ENCODE assay signal across 9 cellular contexts in the genomic region with DNA sequence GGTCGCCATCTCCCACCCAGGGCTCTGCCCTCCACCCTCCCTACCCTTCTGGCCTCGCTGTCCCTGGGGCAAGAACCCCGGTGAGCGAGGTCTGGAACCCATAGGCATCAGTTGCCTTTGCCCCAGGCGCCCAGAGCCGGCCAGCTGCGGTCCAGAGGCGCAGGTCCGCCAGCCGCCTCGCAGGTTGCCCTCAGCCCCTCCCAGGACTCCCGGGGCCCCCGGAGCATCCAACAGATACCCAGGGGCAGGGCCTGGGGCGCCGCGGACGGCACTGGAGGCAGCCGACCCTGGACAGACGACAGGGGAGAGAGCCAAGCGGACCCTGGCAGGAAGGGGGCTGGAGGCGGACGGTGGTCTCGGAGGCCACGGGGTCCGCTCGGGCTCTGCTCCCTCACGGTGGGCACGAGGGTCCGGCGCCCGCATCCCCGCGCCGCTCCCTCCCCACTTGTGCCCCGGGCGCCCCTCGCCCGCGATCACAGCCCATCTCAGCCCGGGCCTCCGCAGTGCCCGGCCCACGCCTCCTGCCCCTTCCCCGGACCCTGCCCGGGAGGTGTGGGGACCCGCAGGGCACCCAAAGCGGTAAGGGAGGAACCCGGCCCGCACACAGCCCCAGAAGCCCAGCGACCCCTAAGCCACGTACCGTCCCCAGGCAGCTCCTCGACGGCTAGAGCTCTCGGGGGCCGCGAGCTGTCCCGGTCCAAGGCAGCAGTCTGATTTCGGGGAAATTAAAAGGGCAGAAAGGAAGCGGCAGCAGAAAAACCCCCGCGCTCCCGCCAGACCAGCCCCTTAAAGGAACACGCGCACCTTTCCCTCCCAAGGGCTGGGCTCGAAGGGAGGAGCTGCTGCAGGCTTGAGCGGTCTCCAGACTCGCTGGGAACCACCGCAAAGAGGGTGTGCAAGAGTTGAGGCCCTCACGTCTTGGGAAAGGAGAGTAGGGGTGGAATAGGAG. TPM values are rescaled to one million over a fixed set of nuclear protein-coding genes. Genes with fewer than 3 reads are reported as not detected.
DNase-seq lines count a peak whose midpoint lies in the region; ATAC-seq and TF ChIP-seq lines count a peak whose summit lies in the region.
"Had no signal": no experiment of that assay in that cellular context is flagged by ENCODE, and none has a peak within 500 bp of the region (broad histone marks: within the 10 kb centered on the region; RNA-seq: fewer than 3 reads in every experiment).

A gene with protein sequence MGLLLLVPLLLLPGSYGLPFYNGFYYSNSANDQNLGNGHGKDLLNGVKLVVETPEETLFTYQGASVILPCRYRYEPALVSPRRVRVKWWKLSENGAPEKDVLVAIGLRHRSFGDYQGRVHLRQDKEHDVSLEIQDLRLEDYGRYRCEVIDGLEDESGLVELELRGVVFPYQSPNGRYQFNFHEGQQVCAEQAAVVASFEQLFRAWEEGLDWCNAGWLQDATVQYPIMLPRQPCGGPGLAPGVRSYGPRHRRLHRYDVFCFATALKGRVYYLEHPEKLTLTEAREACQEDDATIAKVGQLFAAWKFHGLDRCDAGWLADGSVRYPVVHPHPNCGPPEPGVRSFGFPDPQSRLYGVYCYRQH (minus strand): TSS at position 726 of the 949 bp plus-strand sequence. CDS start 8,246 bp downstream, outside the sequence.

- H3K4me1 Mint-ChIP-seq in activated CD8-positive, alpha-beta memory T cell treated with anti-CD3 and anti-CD28 coated beads, Interleukin-2, amount 10 ng/mL, durations not matched to agents 7 days and 5 days, result peaks cover 28% of the 10 kb centered on the region

- no peaks in the 10 kb centered on the region for H3K36me3 Mint-ChIP-seq in activated CD8-positive, alpha-beta memory T cell treated with anti-CD3 and anti-CD28 coated beads, Interleukin-2, amount 10 ng/mL, durations not matched to agents 7 days and 5 days

- peak within 1 kb of the TSS; percentile 71 for H3K4me3 Mint-ChIP-seq in activated CD8-positive, alpha-beta memory T cell treated with anti-CD3 and anti-CD28 coated beads, Interleukin-2, amount 10 ng/mL, durations not matched to agents 7 days and 5 days

- peaks cover 18% of the 10 kb centered on the region for H3K27me3 ChIP-seq in neuron (ENCODE audit: insufficient read depth, low read length)
- peaks cover 27% of the 10 kb centered on the region for H3K27me3 ChIP-seq in transverse colon

- intact Hi-C loops in transverse colon (cut with DNase I; ENCODE audit: low total_unique reads), result no loop called here

- no peaks in the 10 kb centered on the region for H3K27me3 Mint-ChIP-seq in activated CD8-positive, alpha-beta memory T cell treated with anti-CD3 and anti-CD28 coated beads, Interleukin-2, amount 10 ng/mL, durations not matched to agents 7 days and 5 days

- in situ Hi-C loops in transverse colon (cut with MboI; ENCODE audit: low pct_ligation_motif_present in 1 of 4, low pct_unique_long_range_greater_than_20kb in 1 of 4, low sequenced_read_pairs in 3 of 4), result no loop called here

- TF ChIP-seq POLR2A in transverse colon (IDR thresholded peaks at IDR 0.05), result no peak

- no peaks in the 10 kb centered on the region for H3K9me3 Mint-ChIP-seq in activated CD8-positive, alpha-beta memory T cell treated with anti-CD3 and anti-CD28 coated beads, Interleukin-2, amount 10 ng/mL, durations not matched to agents 7 days and 5 days (ENCODE audit: low read depth)

- CTCF ChIA-PET in activated CD8-positive, alpha-beta memory T cell treated with anti-CD3 and anti-CD28 coated beads, Interleukin-2, amount 10 ng/mL, durations not matched to agents 7 days and 5 days (lab: Charles Lee), result interaction anchor here (0.8 to 6.5 kb wide), 9 partner anchors 9 to 282 kb away, joined by 3 to 59 read pairs (median 4); no protein-coding TSS in a partner anchor

- peak; percentile 50 for DNase-seq in GM19240 (ENCODE audit: insufficient read length, low spot score)
- peak; percentile 39 for DNase-seq in LoVo (ENCODE audit: low spot score)
- peak; percentile 74 for DNase-seq in activated CD8-positive, alpha-beta memory T cell treated with anti-CD3 and anti-CD28 coated beads, Interleukin-2, amount 10 ng/mL, durations not matched to agents 7 days and 5 days
- DNase-seq in transverse colon, result peak; percentile 46
- no peak for DNase-seq in AML-193 (lab: John Stamatoyannopoulos, UW)
- no peak for DNase-seq in SHP77 treated with DMSO at 0.1 percent for 48 hours (lab: John Stamatoyannopoulos, UW)

- H3K27ac Mint-ChIP-seq in activated CD8-positive, alpha-beta memory T cell treated with anti-CD3 and anti-CD28 coated beads, Interleukin-2, amount 10 ng/mL, durations not matched to agents 7 days and 5 days, result peak within 1 kb of the TSS; percentile 77

- TF ChIP-seq EP300 in transverse colon (IDR thresholded peaks at IDR 0.05; ENCODE audit: low read depth), result no peak

- H2AFZ ChIP-seq in neuron (ENCODE audit: low read depth, low read length), result peak within 1 kb of the TSS; percentile 78

- WGBS in transverse colon (ENCODE audit: low coverage in 1 of 2), 2 donors, result 2% methylated on average over 26 of the region's 70 CpGs; no CpG with 5 or more reads in 1 of the 2 donors

- H3K4me1 ChIP-seq in neuron (ENCODE audit: insufficient read depth, low read length), result peaks cover 17% of the 10 kb centered on the region
- peaks cover 14 to 31% (median 26%) of the 10 kb centered on the region in 4 donors for H3K4me1 ChIP-seq in transverse colon

- H3K27ac ChIP-seq in transverse colon, result no peak within 1 kb of the TSS
- H3K27ac ChIP-seq: neutrophil had no signal

- no peaks in the 10 kb centered on the region for H3K9me3 ChIP-seq in neuron (ENCODE audit: low read length)
- H3K9me3 ChIP-seq in transverse colon, result no peaks in the 10 kb centered on the region
- H3K9me3 ChIP-seq: neutrophil had no signal

- H3K36me3 ChIP-seq in neuron (ENCODE audit: insufficient read depth, low read length), result peaks cover 5% of the 10 kb centered on the region
- no peaks in the 10 kb centered on the region for H3K36me3 ChIP-seq in transverse colon
- H3K36me3 ChIP-seq: neutrophil had no signal

- no peak for TF ChIP-seq CTCF in transverse colon (IDR thresholded peaks at IDR 0.05)

- peak; percentile 48 for ATAC-seq in activated CD8-positive, alpha-beta memory T cell treated with anti-CD3 and anti-CD28 coated beads, Interleukin-2, amount 10 ng/mL, durations not matched to agents 7 days and 5 days
- peak; percentile 28 for ATAC-seq in esophagus mucosa

- peak within 1 kb of the TSS; percentile 8 for H3K4me3 ChIP-seq in neuron (ENCODE audit: low read length)
- H3K4me3 ChIP-seq in transverse colon, result peak within 1 kb of the TSS; percentile 30 to 52 (median 40)

RNA-seq across cellular contexts. Expression of the gene that starts here (rescaled TPM):
- total RNA-seq in activated CD8-positive, alpha-beta memory T cell treated with anti-CD3 and anti-CD28 coated beads, Interleukin-2, amount 10 ng/mL, durations not matched to agents 7 days and 5 days, result 10 to 100 TPM; 37.3 to 49.1 TPM
- total RNA-seq in esophagus mucosa (5.6 TPM), transverse colon (1 to 10 TPM in 3 of 4 donors, under 1 TPM in 1; 0.37 to 3.8 (median 2.7) TPM)

Comparison
In these comparisons a context has a peak if more than half of its experiments do, and no peak if none do; other contexts are left out.
1. DNase-seq: peak in GM19240 (single experiment), LoVo (single experiment), activated CD8-positive, alpha-beta memory T cell treated with anti-CD3 and anti-CD28 coated beads, Interleukin-2, amount 10 ng/mL, durations not matched to agents 7 days and 5 days (single experiment) and transverse colon (single experiment); none in AML-193 (0 of 2) and SHP77 treated with DMSO at 0.1 percent for 48 hours (single experiment).